Comparison of ENCODE assay signal across 7 cellular contexts in the genomic region with DNA sequence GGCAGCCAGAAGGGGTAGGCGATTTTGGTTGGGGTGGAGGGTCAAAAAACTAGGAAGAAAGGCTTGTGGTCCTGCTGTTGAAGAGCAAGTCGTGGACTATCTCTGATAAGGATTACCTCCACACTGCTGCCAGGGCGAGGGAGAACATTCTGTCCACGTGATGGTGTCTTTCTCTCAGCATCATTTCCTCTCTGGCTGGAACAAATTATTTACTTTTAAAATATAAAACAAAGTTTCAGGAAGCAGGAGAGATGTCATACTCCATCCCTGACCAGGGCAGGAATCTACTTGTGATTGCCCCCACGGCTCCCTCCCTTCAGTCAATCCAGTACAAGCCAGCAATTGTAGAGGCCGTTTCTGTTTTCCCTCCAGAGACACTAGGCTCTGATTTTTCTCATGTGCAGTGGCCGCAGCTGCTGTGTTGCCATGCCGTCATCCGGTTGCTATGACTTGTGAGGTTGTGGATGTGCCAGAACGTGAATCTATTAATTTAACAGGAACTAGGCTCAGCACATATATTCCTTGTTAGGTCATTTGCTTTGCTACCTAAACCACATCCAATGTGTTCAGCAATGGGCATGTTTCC.
A peak's percentile ranks its signal among the peaks of the same experiment; 100 is the strongest.
DNase-seq lines count a peak whose midpoint lies in the region; ATAC-seq and TF ChIP-seq lines count a peak whose summit lies in the region.

No MANE protein-coding gene starts in this region.

- 55 to 63% methylated on average over 10 of the region's 10 CpGs for WGBS in lung, 2 donors
- 86% methylated on average over 10 of the region's 10 CpGs for WGBS in thymus

- H3K36me3 ChIP-seq in MG63 (no peaks in the 10 kb centered on the region), lung (ENCODE audit: control insufficient read depth in 2 of 2, insufficient read depth in 2 of 2, low read length in 2 of 2) (no peaks in the 10 kb centered on the region), thymus (ENCODE audit: control insufficient read depth, insufficient read depth) (no peaks in the 10 kb centered on the region)

- peak overlapping the region; percentile 90 for H3K27ac ChIP-seq in cingulate gyrus (ENCODE audit: low read depth, low read length)
- peak overlapping the region; percentile 50 to 99 for H3K27ac ChIP-seq in lung (ENCODE audit: low read depth in 1 of 2, low read length in 1 of 2)
- peak overlapping the region; percentile 60 for H3K27ac ChIP-seq in thymus (ENCODE audit: low read depth)

- in situ Hi-C loops in KBM-7 (cut with MboI; ENCODE audit: low pct_unique_long_range_greater_than_20kb, low sequenced_read_pairs), result no loop called here

- H3K4me1 ChIP-seq in lung (ENCODE audit: control insufficient read depth in 2 of 2, insufficient read depth in 2 of 2, low read length in 2 of 2) (peaks cover 4 to 9% of the 10 kb centered on the region in 2 donors), thymus (ENCODE audit: control insufficient read depth, insufficient read depth, low read length) (peaks cover 14% of the 10 kb centered on the region)

- ATAC-seq in lung (ENCODE audit: insufficient read depth, low FRiP score), result no peak

- DNase-seq in MG63, result peak; percentile 86
- DNase-seq in lung (ENCODE audit: low spot score), result peak; percentile 42
- no peak for DNase-seq in KBM-7
- no peak for DNase-seq in HuH-7 (ENCODE audit: low spot score)
- DNase-seq in NCI-H748 treated with DMSO at 0.1 percent for 48 hours (lab: John Stamatoyannopoulos, UW), result no peak

- TF ChIP-seq CTCF in lung (IDR thresholded peaks at IDR 0.05; ENCODE audit: control extremely low read depth, extremely low read depth), result no peak

- H3K4me3 ChIP-seq in MG63, result no peak overlapping the region
- H3K4me3 ChIP-seq in lung, result peak overlapping the region; percentile 25
- no peak overlapping the region for H3K4me3 ChIP-seq in thymus (ENCODE audit: low read length)

- no peaks in the 10 kb centered on the region for H3K27me3 ChIP-seq in MG63
- no peaks in the 10 kb centered on the region for H3K27me3 ChIP-seq in lung (ENCODE audit: control insufficient read depth, insufficient read depth)
- H3K27me3 ChIP-seq in thymus (ENCODE audit: control insufficient read depth, insufficient read depth), result no peaks in the 10 kb centered on the region

- H3K9me3 ChIP-seq in MG63, result no peaks in the 10 kb centered on the region
- H3K9me3 ChIP-seq in lung (ENCODE audit: control insufficient read depth in 2 of 2, insufficient read depth in 1 of 2, low read length in 1 of 2), result peaks cover 0 to 1% of the 10 kb centered on the region in 2 donors
- no peaks in the 10 kb centered on the region for H3K9me3 ChIP-seq in thymus (ENCODE audit: control insufficient read depth)

Comparison
In these comparisons a context has a peak if more than half of its experiments do, and no peak if none do; other contexts are left out.
1. DNase-seq: peak in MG63 (single experiment) and lung (single experiment); none in KBM-7 (single experiment), HuH-7 (single experiment) and NCI-H748 treated with DMSO at 0.1 percent for 48 hours (single experiment).
2. Peak in every context shown above with its lines, with median percentiles within 50 percentile points of each other: H3K27ac ChIP-seq.